In the genomic region with DNA sequence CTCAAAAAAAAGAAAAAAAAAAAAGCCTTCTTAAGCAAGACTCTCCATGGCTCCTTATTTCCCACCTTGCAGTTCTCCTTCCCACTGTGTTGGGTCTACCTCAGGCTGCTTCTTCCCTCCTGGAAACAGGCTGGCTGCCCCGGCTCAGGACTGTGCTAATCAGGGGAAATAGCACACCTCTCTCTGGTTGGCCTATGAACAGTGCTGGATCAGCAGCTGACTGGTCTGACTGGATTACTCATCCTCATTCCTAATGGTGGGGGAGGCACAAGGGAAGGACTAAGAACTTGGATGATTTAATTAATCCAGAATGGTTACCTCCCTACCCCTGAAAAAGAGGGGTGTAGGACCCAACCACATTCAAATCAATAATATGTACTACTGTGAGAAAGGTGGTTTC, we compare ENCODE assay signal across 14 cellular contexts. TPM values are rescaled to one million over a fixed set of nuclear protein-coding genes. Genes with fewer than 3 reads are reported as not detected.
DNase-seq lines count a peak whose midpoint lies in the region; ATAC-seq and TF ChIP-seq lines count a peak whose summit lies in the region.
"Had no signal": no experiment of that assay in that cellular context is flagged by ENCODE, and none has a peak within 500 bp of the region (broad histone marks: within the 10 kb centered on the region; RNA-seq: fewer than 3 reads in every experiment).

No MANE protein-coding gene starts in this region.

- H3K27me3 ChIP-seq in RWPE2 (ENCODE audit: insufficient read depth, poor library complexity, severe bottlenecking) (no peaks in the 10 kb centered on the region), transverse colon (no peaks in the 10 kb centered on the region), prostate gland (replicated peaks; ENCODE audit: insufficient read depth) (no peaks in the 10 kb centered on the region)

- peak; percentile 86 for DNase-seq in GM03348 (ENCODE audit: low spot score)
- no peak for DNase-seq in RWPE2 (ENCODE audit: low spot score)
- no peak for DNase-seq in omental fat pad (ENCODE audit: low spot score)
- no peak for DNase-seq in transverse colon
- DNase-seq in prostate gland (ENCODE audit: low spot score), result no peak
- no peak for DNase-seq in DMS79 (lab: John Stamatoyannopoulos, UW)
- no peak for DNase-seq in T-helper 2 cell
- DNase-seq: activated CD8-positive, alpha-beta memory T cell treated with anti-CD3 and anti-CD28 coated beads, Interleukin-2, amount 50 U/mL, for 48 hours; caudate nucleus; DND-41; Karpas-422; NCI-H524 treated with DMSO at 0.1 percent for 48 hours; stimulated activated CD4-positive, alpha-beta T cell treated with anti-CD3 and anti-CD28 coated beads, Interleukin-12 subunit alpha, Interleukin-12 subunit beta, amount 100 ng/mL, for 4 hours had no signal

- TF ChIP-seq CTCF in RWPE2 (IDR thresholded peaks at IDR 0.05; ENCODE audit: poor library complexity, severe bottlenecking), result no peak
- no peak for TF ChIP-seq CTCF in omental fat pad (IDR thresholded peaks at IDR 0.05)
- no peak for TF ChIP-seq CTCF in transverse colon (IDR thresholded peaks at IDR 0.05)
- TF ChIP-seq CTCF in prostate gland (IDR thresholded peaks at IDR 0.05), result no peak

- intact Hi-C loops in transverse colon (cut with DNase I; ENCODE audit: low total_unique reads) (loop anchor here (5.0 kb wide), 1 partner anchor 43 kb away; the partner anchor contains the start of gene STK38), prostate gland (cut with DNase I) (loop anchor here (5.0 kb wide), 1 partner anchor 148 kb away; the partner anchor contains the start of genes KCTD20 and PXT1)

- no peak for TF ChIP-seq EP300 in transverse colon (IDR thresholded peaks at IDR 0.05; ENCODE audit: low read depth)

- H3K36me3 ChIP-seq in RWPE2 (ENCODE audit: low read depth), result peaks cover 6% of the 10 kb centered on the region
- H3K36me3 ChIP-seq in transverse colon, result no peaks in the 10 kb centered on the region
- no peaks in the 10 kb centered on the region for H3K36me3 ChIP-seq in prostate gland

- ATAC-seq in RWPE2 (ENCODE audit: low read depth) (peak; percentile 82), esophagus mucosa (peak; percentile 42), omental fat pad (ENCODE audit: low FRiP score) (peak; percentile 81)

- H3K9me3 ChIP-seq in RWPE2 (ENCODE audit: severe bottlenecking) (no peaks in the 10 kb centered on the region), transverse colon (no peaks in the 10 kb centered on the region), prostate gland (no peaks in the 10 kb centered on the region)

- TF ChIP-seq POLR2A in transverse colon (IDR thresholded peaks at IDR 0.05) (no peak), prostate gland (IDR thresholded peaks at IDR 0.05) (no peak)

- no peak overlapping the region for H3K4me3 ChIP-seq in RWPE2 (ENCODE audit: severe bottlenecking)
- no peak overlapping the region for H3K4me3 ChIP-seq in transverse colon
- no peak overlapping the region for H3K4me3 ChIP-seq in prostate gland

- WGBS in transverse colon (ENCODE audit: low coverage in 1 of 2), 2 donors, result 96% methylated on average over 1 of the region's 1 CpG; no CpG with 5 or more reads in 1 of the 2 donors
- 59% methylated on average over 1 of the region's 1 CpG for WGBS in prostate gland

- in situ Hi-C loops in transverse colon (cut with MboI; ENCODE audit: low pct_ligation_motif_present in 1 of 4, low pct_unique_long_range_greater_than_20kb in 1 of 4, low sequenced_read_pairs in 3 of 4), result loop anchor here in 2 of 4 donors (10.0 to 25.0 kb wide), 2 partner anchors 145 to 153 kb away; partner anchors contain the start of genes KCTD20 (in 2 of the 2) and PXT1 (in 2 of the 2)

- peaks cover 4% of the 10 kb centered on the region for H3K4me1 ChIP-seq in RWPE2 (ENCODE audit: insufficient read depth, poor library complexity, severe bottlenecking)
- peaks cover 0 to 12% (median 7%) of the 10 kb centered on the region in 4 donors for H3K4me1 ChIP-seq in transverse colon
- H3K4me1 ChIP-seq in prostate gland (replicated peaks), result no peaks in the 10 kb centered on the region

- peak overlapping the region; percentile 19 for H3K27ac ChIP-seq in RWPE2 (ENCODE audit: poor library complexity, severe bottlenecking)
- H3K27ac ChIP-seq in transverse colon, result no peak overlapping the region
- H3K27ac ChIP-seq in prostate gland, result no peak overlapping the region

RNA-seq across cellular contexts. Expression of gene SRSF3, which starts 3.9 kb away (rescaled TPM):
- total RNA-seq in esophagus mucosa (216 TPM), omental fat pad (100 to 1,000 TPM; 162 to 260 (median 189) TPM), transverse colon (100 to 1,000 TPM; 110 to 177 (median 144) TPM), prostate gland (100 to 1,000 TPM; 111 to 153 TPM)

RNA-seq across cellular contexts. Expression of gene STK38, which starts 43.0 kb away (rescaled TPM):
- 26.1 TPM for total RNA-seq in esophagus mucosa
- 10 to 100 TPM; 19.2 to 43.2 (median 31.3) TPM for total RNA-seq in omental fat pad
- total RNA-seq in transverse colon, result 100 to 1,000 TPM in 1 of 4 donors, 10 to 100 TPM in 3; 59.1 to 101 (median 86.4) TPM
- total RNA-seq in prostate gland, result 10 to 100 TPM; 16.5 to 17.7 TPM
